ENCODE assay signal across 9 cellular contexts in the genomic region with DNA sequence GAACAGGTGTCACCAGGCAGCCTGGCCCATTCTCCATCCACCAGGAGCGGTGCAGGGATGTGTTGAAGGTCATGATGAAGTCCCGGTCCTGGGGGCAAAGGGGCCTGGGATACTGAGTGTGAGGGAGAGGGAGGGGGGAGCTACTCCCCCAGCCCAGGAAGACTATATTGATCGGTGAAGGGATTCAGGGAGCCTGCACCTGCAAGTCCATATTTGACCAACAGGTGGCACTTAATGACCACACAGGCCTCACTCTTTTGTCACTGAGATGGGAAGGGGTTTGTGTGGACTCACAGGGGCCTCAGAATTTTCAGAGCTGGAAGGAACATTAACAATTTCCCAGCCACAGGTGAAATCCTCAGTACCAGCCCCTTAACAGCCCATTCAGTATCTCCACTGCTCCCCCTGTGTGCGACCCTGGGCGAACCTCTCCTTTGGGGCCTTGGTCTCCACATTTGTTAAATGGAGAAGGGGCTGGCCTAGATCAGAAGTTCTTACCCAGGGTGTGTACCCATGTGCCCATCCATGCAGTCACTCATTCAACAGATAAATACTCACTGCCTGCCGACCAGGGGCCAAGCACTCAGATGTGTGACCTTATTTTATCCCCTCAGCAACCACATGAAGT. TPM values are rescaled to one million over a fixed set of nuclear protein-coding genes. Genes with fewer than 3 reads are reported as not detected.
DNase-seq lines count a peak whose midpoint lies in the region; ATAC-seq, FAIRE-seq and TF ChIP-seq lines count a peak whose summit lies in the region.
"Had no signal": no experiment of that assay in that cellular context is flagged by ENCODE, and none has a peak within 500 bp of the region (broad histone marks: within the 10 kb centered on the region; RNA-seq: fewer than 3 reads in every experiment).

No MANE protein-coding gene starts in this region.

- no peak overlapping the region for H3K4me3 Mint-ChIP-seq in WTC11
- H3K4me3 Mint-ChIP-seq in progenitor cell of endocrine pancreas (ENCODE audit: low read depth): no peak overlapping the region

- peaks cover 10% of the 10 kb centered on the region; the same call in 1 of the 3 replicates for H3K4me1 ChIP-seq in A549

- no peak for TF ChIP-seq POLR2A in A549 (IDR thresholded peaks at IDR 0.05; ENCODE audit: low read length)

- peak in 1 of 2 experiments; percentile 3; a peak in 1 of 6 replicates for ATAC-seq in A549
- ATAC-seq in WTC11: peak; percentile 48
- no peak for ATAC-seq in GM18511 (IDR thresholded peaks at IDR 0.05; ENCODE audit: unreplicated experiment)
- no peak for ATAC-seq in HG03439 (IDR thresholded peaks at IDR 0.05; ENCODE audit: unreplicated experiment)

- 36% methylated on average over 5 of the region's 6 CpGs for WGBS in A549 (ENCODE audit: missing lambda C conversion rate)

- no peak overlapping the region for H3K4me3 ChIP-seq in A549
- no peak overlapping the region for H3K4me3 ChIP-seq in fibroblast of mammary gland (ENCODE audit: control insufficient read depth, low read depth, low read length)

- H3K27ac ChIP-seq in A549: no peak overlapping the region

- H3K27me3 Mint-ChIP-seq in WTC11 (ENCODE audit: low read depth) (0 out of 2 replicates have a peak, but pooled peaks cover 4% of the 10 kb centered on the region), progenitor cell of endocrine pancreas (no peaks in the 10 kb centered on the region)

- POLR2A ChIA-PET in A549 (lab: Yijun Ruan, JAX) (no interaction called here), WTC11 (lab: Charles Lee) (no interaction called here)

- TF ChIP-seq EP300 in A549 (IDR thresholded peaks at IDR 0.05): no peak

- H3K9me3 ChIP-seq in A549: no peaks in the 10 kb centered on the region

- peak; percentile 77 to 85 for TF ChIP-seq RAD21 in A549 (conservative IDR thresholded peaks at IDR 0.05 in 1 of 2, IDR thresholded peaks at IDR 0.05 in 1 of 2)

- FAIRE-seq in A549 (lab: Jason Lieb, UNC): no peak

- TF ChIP-seq CTCF in A549 (IDR thresholded peaks at IDR 0.05): peak; percentile 70
- TF ChIP-seq CTCF in WTC11 (IDR thresholded peaks at IDR 0.05): peak; percentile 95
- TF ChIP-seq CTCF in fibroblast of mammary gland (conservative IDR thresholded peaks at IDR 0.05; ENCODE audit: control insufficient read depth, insufficient read depth, low read depth, low read length): peak; percentile 91
- peak; percentile 83 for TF ChIP-seq CTCF in progenitor cell of endocrine pancreas (IDR thresholded peaks at IDR 0.05; ENCODE audit: unreplicated experiment)

- no peaks in the 10 kb centered on the region for H3K9me3 Mint-ChIP-seq in WTC11
- H3K9me3 Mint-ChIP-seq in progenitor cell of endocrine pancreas (ENCODE audit: low read depth): no peaks in the 10 kb centered on the region

- CTCF ChIA-PET in A549 (lab: Yijun Ruan, JAX) (interaction anchor here (0.6 to 7.9 kb wide), 42 partner anchors 9 to 433 kb away, joined by 3 to 201 read pairs (median 5); a partner anchor contains a TSS), WTC11 (lab: Charles Lee) (interaction anchor here (0.5 to 5.0 kb wide), 66 partner anchors 9 to 508 kb away, joined by 3 to 69 read pairs (median 5); a partner anchor contains a TSS)

- H3K4me2 ChIP-seq in A549: no peak overlapping the region

- DNase-seq in A549 (ENCODE audit: low read depth in 1 of 2, low spot score in 1 of 2) (peak; percentile 40 to 43), ELR (ENCODE audit: low read depth) (peak; percentile 56), NCI-H1694 (lab: John Stamatoyannopoulos, UW) (peak; percentile 34), WTC11 (ENCODE audit: low spot score) (peak; percentile 82), fibroblast of mammary gland (ENCODE audit: low read depth) (peak; percentile 48), progenitor cell of endocrine pancreas (ENCODE audit: low spot score, unreplicated experiment) (peak; percentile 62)

- peaks cover 3% of the 10 kb centered on the region; the same call in 1 of the 2 replicates for H3K36me3 Mint-ChIP-seq in WTC11
- H3K36me3 Mint-ChIP-seq in progenitor cell of endocrine pancreas (ENCODE audit: insufficient read depth): no peaks in the 10 kb centered on the region

- H3K27ac Mint-ChIP-seq in WTC11 (no peak overlapping the region), progenitor cell of endocrine pancreas (no peak overlapping the region)

- H3K4me1 Mint-ChIP-seq in WTC11 (0 out of 2 replicates have a peak, but pooled peaks cover 2% of the 10 kb centered on the region), progenitor cell of endocrine pancreas (ENCODE audit: low read depth) (no peaks in the 10 kb centered on the region)

TF ChIP-seq in A549, 52 proteins besides CTCF, POLR2A, EP300 and RAD21:
- TF ChIP-seq NFE2L2 (conservative IDR thresholded peaks at IDR 0.05; ENCODE audit: low read length) (no peak), SMC3 (IDR thresholded peaks at IDR 0.05) (peak; percentile 54)

TF ChIP-seq in WTC11, 78 proteins besides CTCF, POLR2A, EP300 and RAD21 (continues in another document):
- TF ChIP-seq, protein P1, sequence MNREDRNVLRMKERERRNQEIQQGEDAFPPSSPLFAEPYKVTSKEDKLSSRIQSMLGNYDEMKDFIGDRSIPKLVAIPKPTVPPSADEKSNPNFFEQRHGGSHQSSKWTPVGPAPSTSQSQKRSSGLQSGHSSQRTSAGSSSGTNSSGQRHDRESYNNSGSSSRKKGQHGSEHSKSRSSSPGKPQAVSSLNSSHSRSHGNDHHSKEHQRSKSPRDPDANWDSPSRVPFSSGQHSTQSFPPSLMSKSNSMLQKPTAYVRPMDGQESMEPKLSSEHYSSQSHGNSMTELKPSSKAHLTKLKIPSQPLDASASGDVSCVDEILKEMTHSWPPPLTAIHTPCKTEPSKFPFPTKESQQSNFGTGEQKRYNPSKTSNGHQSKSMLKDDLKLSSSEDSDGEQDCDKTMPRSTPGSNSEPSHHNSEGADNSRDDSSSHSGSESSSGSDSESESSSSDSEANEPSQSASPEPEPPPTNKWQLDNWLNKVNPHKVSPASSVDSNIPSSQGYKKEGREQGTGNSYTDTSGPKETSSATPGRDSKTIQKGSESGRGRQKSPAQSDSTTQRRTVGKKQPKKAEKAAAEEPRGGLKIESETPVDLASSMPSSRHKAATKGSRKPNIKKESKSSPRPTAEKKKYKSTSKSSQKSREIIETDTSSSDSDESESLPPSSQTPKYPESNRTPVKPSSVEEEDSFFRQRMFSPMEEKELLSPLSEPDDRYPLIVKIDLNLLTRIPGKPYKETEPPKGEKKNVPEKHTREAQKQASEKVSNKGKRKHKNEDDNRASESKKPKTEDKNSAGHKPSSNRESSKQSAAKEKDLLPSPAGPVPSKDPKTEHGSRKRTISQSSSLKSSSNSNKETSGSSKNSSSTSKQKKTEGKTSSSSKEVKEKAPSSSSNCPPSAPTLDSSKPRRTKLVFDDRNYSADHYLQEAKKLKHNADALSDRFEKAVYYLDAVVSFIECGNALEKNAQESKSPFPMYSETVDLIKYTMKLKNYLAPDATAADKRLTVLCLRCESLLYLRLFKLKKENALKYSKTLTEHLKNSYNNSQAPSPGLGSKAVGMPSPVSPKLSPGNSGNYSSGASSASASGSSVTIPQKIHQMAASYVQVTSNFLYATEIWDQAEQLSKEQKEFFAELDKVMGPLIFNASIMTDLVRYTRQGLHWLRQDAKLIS (CRISPR knock-in tag; IDR thresholded peaks at IDR 0.05; ENCODE audit: borderline replicate concordance): no peak
- TF ChIP-seq ATF1 (CRISPR knock-in tag; IDR thresholded peaks at IDR 0.05): no peak
- no peak for TF ChIP-seq CREB1 (CRISPR knock-in tag; IDR thresholded peaks at IDR 0.05)
- TF ChIP-seq, protein P2, sequence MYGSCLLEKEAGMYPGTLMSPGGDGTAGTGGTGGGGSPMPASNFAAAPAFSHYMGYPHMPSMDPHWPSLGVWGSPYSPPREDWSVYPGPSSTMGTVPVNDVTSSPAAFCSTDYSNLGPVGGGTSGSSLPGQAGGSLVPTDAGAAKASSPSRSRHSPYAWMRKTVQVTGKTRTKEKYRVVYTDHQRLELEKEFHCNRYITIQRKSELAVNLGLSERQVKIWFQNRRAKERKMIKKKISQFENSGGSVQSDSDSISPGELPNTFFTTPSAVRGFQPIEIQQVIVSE (CRISPR knock-in tag; IDR thresholded peaks at IDR 0.05; ENCODE audit: borderline replicate concordance): no peak
- TF ChIP-seq, protein P3, sequence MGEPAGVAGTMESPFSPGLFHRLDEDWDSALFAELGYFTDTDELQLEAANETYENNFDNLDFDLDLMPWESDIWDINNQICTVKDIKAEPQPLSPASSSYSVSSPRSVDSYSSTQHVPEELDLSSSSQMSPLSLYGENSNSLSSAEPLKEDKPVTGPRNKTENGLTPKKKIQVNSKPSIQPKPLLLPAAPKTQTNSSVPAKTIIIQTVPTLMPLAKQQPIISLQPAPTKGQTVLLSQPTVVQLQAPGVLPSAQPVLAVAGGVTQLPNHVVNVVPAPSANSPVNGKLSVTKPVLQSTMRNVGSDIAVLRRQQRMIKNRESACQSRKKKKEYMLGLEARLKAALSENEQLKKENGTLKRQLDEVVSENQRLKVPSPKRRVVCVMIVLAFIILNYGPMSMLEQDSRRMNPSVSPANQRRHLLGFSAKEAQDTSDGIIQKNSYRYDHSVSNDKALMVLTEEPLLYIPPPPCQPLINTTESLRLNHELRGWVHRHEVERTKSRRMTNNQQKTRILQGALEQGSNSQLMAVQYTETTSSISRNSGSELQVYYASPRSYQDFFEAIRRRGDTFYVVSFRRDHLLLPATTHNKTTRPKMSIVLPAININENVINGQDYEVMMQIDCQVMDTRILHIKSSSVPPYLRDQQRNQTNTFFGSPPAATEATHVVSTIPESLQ (CRISPR knock-in tag; IDR thresholded peaks at IDR 0.05): no peak
- TF ChIP-seq, protein P4, sequence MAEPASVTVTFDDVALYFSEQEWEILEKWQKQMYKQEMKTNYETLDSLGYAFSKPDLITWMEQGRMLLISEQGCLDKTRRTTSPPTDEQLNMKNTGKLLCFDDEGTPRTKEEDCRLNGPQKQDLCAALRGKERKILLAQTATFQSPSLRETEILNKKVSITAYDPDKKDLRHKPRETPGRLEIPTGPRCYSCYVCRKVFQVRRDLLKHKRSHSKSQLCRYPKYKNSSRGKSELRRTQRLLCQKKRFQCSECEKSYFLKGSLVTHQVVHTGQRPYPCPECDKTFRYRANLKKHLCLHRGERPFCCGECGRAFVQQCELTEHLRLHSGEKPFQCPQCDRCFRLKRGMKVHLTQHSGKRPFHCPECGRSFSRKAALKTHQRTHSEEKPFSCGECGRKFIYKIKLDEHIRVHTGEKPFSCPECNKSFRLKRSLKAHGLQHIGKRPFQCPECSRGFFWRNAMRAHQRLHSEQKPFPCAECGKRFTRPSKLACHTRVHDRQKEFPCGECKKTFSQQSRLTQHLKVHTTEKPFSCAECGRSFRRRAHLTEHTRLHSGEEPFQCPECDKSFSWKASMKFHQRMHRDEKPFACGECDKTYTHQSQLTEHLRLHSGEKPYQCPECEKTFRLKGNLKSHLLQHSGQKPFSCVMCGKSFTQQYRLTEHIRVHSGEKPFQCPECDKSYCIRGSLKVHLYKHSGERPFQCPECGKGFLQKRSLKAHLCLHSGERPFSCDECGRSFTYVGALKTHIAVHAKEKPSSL (CRISPR knock-in tag; conservative IDR thresholded peaks at IDR 0.05): no peak
- no peak for TF ChIP-seq ZNF138 (CRISPR knock-in tag; conservative IDR thresholded peaks at IDR 0.05)

RNA-seq across cellular contexts. Expression of a gene that starts 55.6 kb away (rescaled TPM):
- polyA plus RNA-seq in A549 (2011; rRNA removed) (0.74 and 0.89 TPM in 2 replicates), A549 (2017; fragmentation: RNase III; extraction: RNeasy Plus Mini Kit Qiagen cat#74134 plus additional on column Dnase treatment) (0.77 to 0.80 TPM (median 0.78 TPM) in 3 replicates)
- polyA plus RNA-seq in A549 (2012; cell fraction: cytosol; rRNA removed): 0.85 and 1.0 TPM in 2 replicates
- 1.3 and 1.5 TPM in 2 replicates for polyA plus RNA-seq in A549 (2012; cell fraction: nucleus; rRNA removed)
- 1.4 and 3.2 TPM in 2 replicates for polyA minus RNA-seq in A549 (2011; rRNA and poly(A)+ RNA removed)
- total RNA-seq in WTC11 (2021) (34.0 to 36.8 TPM (median 35.3 TPM) in 3 replicates), progenitor cell of endocrine pancreas (15.5 and 16.1 TPM in 2 replicates)
- total RNA-seq: subcutaneous adipose tissue had no signal
